8 cellular contexts compared by ENCODE assay signal in the genomic region with DNA sequence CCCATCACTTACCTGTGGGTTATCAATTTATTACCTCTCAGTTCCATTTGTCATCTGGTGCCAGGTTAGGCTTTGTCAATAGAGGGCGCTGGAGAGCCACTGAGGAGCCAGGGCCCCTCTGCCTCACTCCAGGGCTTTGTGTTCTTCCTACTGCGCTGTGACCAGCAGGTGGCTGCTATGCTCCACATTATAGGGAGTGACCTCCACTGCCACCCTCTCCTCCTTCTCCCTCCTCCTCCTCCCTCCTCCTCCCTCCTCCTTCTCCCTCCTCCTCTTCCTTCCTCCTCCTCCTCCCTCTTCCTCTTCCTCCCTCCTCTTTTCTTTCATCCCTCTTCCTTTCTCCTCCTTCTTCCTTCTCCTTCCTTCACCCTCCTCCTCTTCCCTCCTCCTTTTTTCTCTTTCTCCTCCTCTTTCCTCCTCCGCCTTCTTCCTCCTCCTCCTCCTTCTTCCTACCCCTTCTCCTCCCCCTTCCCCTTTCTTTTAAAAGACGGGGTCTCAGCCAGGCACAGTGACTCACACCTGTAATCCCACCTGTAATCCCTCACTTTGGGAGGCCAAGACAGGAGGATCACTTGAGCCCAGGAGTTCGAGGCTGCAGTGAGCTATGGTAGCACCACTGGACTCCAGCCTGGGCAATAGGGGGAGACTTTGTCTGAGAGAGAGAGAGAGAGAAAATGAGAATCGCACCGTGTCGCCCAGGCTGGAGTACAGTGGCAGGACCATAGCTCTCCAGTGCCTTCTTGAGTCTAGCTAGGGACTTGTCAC. TPM values are rescaled to one million over a fixed set of nuclear protein-coding genes. Genes with fewer than 3 reads are reported as not detected.
DNase-seq lines count a peak whose midpoint lies in the region; ATAC-seq, FAIRE-seq and TF ChIP-seq lines count a peak whose summit lies in the region.

No MANE protein-coding gene starts in this region.

- H3K4me2 ChIP-seq in OCI-LY7 (ENCODE audit: low read length) = no peak overlapping the region

- H3K36me3 ChIP-seq in OCI-LY7 (ENCODE audit: insufficient read depth, low read length) = no peaks in the 10 kb centered on the region

- no peaks in the 10 kb centered on the region for H3K79me2 ChIP-seq in OCI-LY7 (ENCODE audit: insufficient read depth, low read depth, low read length)

- no peak overlapping the region for H3K4me3 Mint-ChIP-seq in natural killer cell treated with Interleukin-12 subunit alpha and Interleukin-12 subunit beta and Interleukin-15 and Interleukin-18, amount 100 ng/mL, for 72 hours

- BruUV-seq in OCI-LY7 (replicated peaks; lab: Mats Ljungman, UMichigan) = no TSS peak

- peak; percentile 99 for TF ChIP-seq CTCF in D721Med (IDR thresholded peaks at IDR 0.05; ENCODE audit: insufficient read depth, missing control alignments)
- peak; percentile 99 for TF ChIP-seq CTCF in OCI-LY7 (conservative IDR thresholded peaks at IDR 0.05; ENCODE audit: low read length)

- CTCF ChIA-PET in OCI-LY7 (lab: Charles Lee; ENCODE audit: unreplicated experiment) = interaction anchor here (1.2 kb wide), 1 partner anchor 20 kb away, joined by 7 read pairs; no protein-coding TSS in a partner anchor

- no peaks in the 10 kb centered on the region for H3K9me3 Mint-ChIP-seq in natural killer cell treated with Interleukin-12 subunit alpha and Interleukin-12 subunit beta and Interleukin-15 and Interleukin-18, amount 100 ng/mL, for 72 hours

- peak overlapping the region; percentile 39 to 67 for H3K27ac Mint-ChIP-seq in natural killer cell treated with Interleukin-12 subunit alpha and Interleukin-12 subunit beta and Interleukin-15 and Interleukin-18, amount 100 ng/mL, for 72 hours

- DNase-seq in D721Med (ENCODE audit: insufficient read length, low spot score) (peak; percentile 66), KG1 (lab: John Stamatoyannopoulos, UW) (peak; percentile 83), OCI-LY7 (ENCODE audit: low spot score) (peak; percentile 92)
- DNase-seq in activated CD8-positive, alpha-beta memory T cell treated with anti-CD3 and anti-CD28 coated beads, Interleukin-2, amount 50 U/mL, for 4 hours = peak; percentile 90
- DNase-seq in natural killer cell treated with Interleukin-12 subunit alpha and Interleukin-12 subunit beta and Interleukin-15 and Interleukin-18, amount 100 ng/mL, for 72 hours (ENCODE audit: low spot score) = peak; percentile 91
- peak; percentile 87 for DNase-seq in stimulated activated naive CD4-positive, alpha-beta T cell treated with Interleukin-2 at 50 U/mL for 16 hours (lab: John Stamatoyannopoulos, UW)

- H2AFZ ChIP-seq in OCI-LY7 (ENCODE audit: low read length) = no peak overlapping the region

- H3K4me1 ChIP-seq in OCI-LY7 (ENCODE audit: insufficient read depth, low read length, poor library complexity, severe bottlenecking) = no peaks in the 10 kb centered on the region

- ATAC-seq in GM21576 (IDR thresholded peaks at IDR 0.05; ENCODE audit: unreplicated experiment) (peak; percentile 79), esophagus mucosa (peak; percentile 99)
- ATAC-seq in natural killer cell treated with Interleukin-12 subunit alpha and Interleukin-12 subunit beta and Interleukin-15 and Interleukin-18, amount 100 ng/mL, for 72 hours = peak; percentile 100

- intact Hi-C loops in OCI-LY7 (cut with micrococcal nuclease; ENCODE audit: unreplicated experiment) = loop anchor here (1.0 to 5.0 kb wide), 5 partner anchors 23 to 237 kb away; a partner anchor contains a TSS

- FAIRE-seq in D721Med (lab: Jason Lieb, UNC) = no peak

- H3K27ac ChIP-seq in OCI-LY7 (ENCODE audit: low read depth, low read length, poor library complexity, severe bottlenecking) = no peak overlapping the region

- POLR2A ChIA-PET in OCI-LY7 (lab: Charles Lee) = interaction anchor here (0.6 kb wide), 1 partner anchor 590 kb away, joined by 3 read pairs; no protein-coding TSS in a partner anchor

- no peaks in the 10 kb centered on the region for H3K9me2 ChIP-seq in OCI-LY7 (ENCODE audit: insufficient read depth, low read length)

- no peaks in the 10 kb centered on the region for H3K36me3 Mint-ChIP-seq in natural killer cell treated with Interleukin-12 subunit alpha and Interleukin-12 subunit beta and Interleukin-15 and Interleukin-18, amount 100 ng/mL, for 72 hours

- peaks cover 0 to 16% of the 10 kb centered on the region in 2 donors for H3K4me1 Mint-ChIP-seq in natural killer cell treated with Interleukin-12 subunit alpha and Interleukin-12 subunit beta and Interleukin-15 and Interleukin-18, amount 100 ng/mL, for 72 hours (ENCODE audit: low read depth in 2 of 2)

- H3K9me3 ChIP-seq in OCI-LY7 (ENCODE audit: low read length) = no peaks in the 10 kb centered on the region

- no peaks in the 10 kb centered on the region for H3K27me3 Mint-ChIP-seq in natural killer cell treated with Interleukin-12 subunit alpha and Interleukin-12 subunit beta and Interleukin-15 and Interleukin-18, amount 100 ng/mL, for 72 hours

- H4K20me1 ChIP-seq in OCI-LY7 (ENCODE audit: insufficient read depth, low read length) = no peaks in the 10 kb centered on the region

- no peak overlapping the region for H3K4me3 ChIP-seq in OCI-LY7 (ENCODE audit: low read depth, low read length, poor library complexity, severe bottlenecking)

RNA-seq across cellular contexts. Expression of a gene that starts 10.3 kb away (rescaled TPM):
- total RNA-seq in OCI-LY7 (2014; rRNA removed; shearing (Covaris generic)) = not detected in 2 replicates
- total RNA-seq in OCI-LY7 (2022) (not detected in 2 replicates), esophagus mucosa (not detected)
- 100 to 1,000 TPM; 191 to 295 TPM for total RNA-seq in natural killer cell treated with Interleukin-12 subunit alpha and Interleukin-12 subunit beta and Interleukin-15 and Interleukin-18, amount 100 ng/mL, for 72 hours

RNA-seq across cellular contexts. Expression of a gene that starts 23.8 kb away (rescaled TPM):
- total RNA-seq in OCI-LY7 (2014; rRNA removed; shearing (Covaris generic)) = 18.0 and 25.2 TPM in 2 replicates
- total RNA-seq in OCI-LY7 (2022) (56.2 and 57.2 TPM in 2 replicates), esophagus mucosa (21.1 TPM)
- 100 to 1,000 TPM in 1 of 2 donors, 10 to 100 TPM in 1; 80.1 to 137 TPM for total RNA-seq in natural killer cell treated with Interleukin-12 subunit alpha and Interleukin-12 subunit beta and Interleukin-15 and Interleukin-18, amount 100 ng/mL, for 72 hours

RNA-seq across cellular contexts. Expression of a gene that starts 27.7 kb away (rescaled TPM):
- total RNA-seq in OCI-LY7 (2014; rRNA removed; shearing (Covaris generic)) = not detected in 2 replicates
- not detected in 2 replicates for total RNA-seq in OCI-LY7 (2022)
- total RNA-seq in esophagus mucosa = 3.8 TPM
- under 1 TPM; 0.38 to 0.70 TPM for total RNA-seq in natural killer cell treated with Interleukin-12 subunit alpha and Interleukin-12 subunit beta and Interleukin-15 and Interleukin-18, amount 100 ng/mL, for 72 hours

RNA-seq across cellular contexts. Expression of a gene that starts 45.9 kb away (rescaled TPM):
- 404 and 536 TPM in 2 replicates for total RNA-seq in OCI-LY7 (2014; rRNA removed; shearing (Covaris generic))
- 373 and 395 TPM in 2 replicates for total RNA-seq in OCI-LY7 (2022)
- total RNA-seq in esophagus mucosa = 553 TPM
- total RNA-seq in natural killer cell treated with Interleukin-12 subunit alpha and Interleukin-12 subunit beta and Interleukin-15 and Interleukin-18, amount 100 ng/mL, for 72 hours = 100 to 1,000 TPM; 363 to 400 TPM

RNA-seq across cellular contexts. Expression of a gene that starts 48.2 kb away (rescaled TPM):
- total RNA-seq in OCI-LY7 (2014; rRNA removed; shearing (Covaris generic)) = 8.5 and 11.4 TPM in 2 replicates
- 18.3 and 21.5 TPM in 2 replicates for total RNA-seq in OCI-LY7 (2022)
- total RNA-seq in esophagus mucosa = 2.4 TPM
- total RNA-seq in natural killer cell treated with Interleukin-12 subunit alpha and Interleukin-12 subunit beta and Interleukin-15 and Interleukin-18, amount 100 ng/mL, for 72 hours = 100 to 1,000 TPM in 1 of 2 donors, 10 to 100 TPM in 1; 80.4 to 193 TPM

Comparison
In these comparisons a context has a peak if more than half of its experiments do, and no peak if none do; other contexts are left out.
1. RNA of a gene that starts 10.3 kb away (total RNA-seq): 191 to 295 TPM in natural killer cell treated with Interleukin-12 subunit alpha and Interleukin-12 subunit beta and Interleukin-15 and Interleukin-18, amount 100 ng/mL, for 72 hours; not detected in esophagus mucosa (single experiment) and not detected in OCI-LY7; every median in the first group is over 100 times any median in the second.
2. Peak in every context shown above with its lines, with median percentiles within 50 percentile points of each other: DNase-seq and ATAC-seq.